18 cellular contexts compared by ENCODE assay signal in genomic region chr16:81728435-81728834, GRCh38. TPM values are rescaled to one million over a fixed set of nuclear protein-coding genes. Genes with fewer than 3 reads are reported as not detected.
"Had no signal": no experiment of that assay in that cellular context is flagged by ENCODE, and none has a peak within 500 bp of the region (broad histone marks: within the 10 kb centered on the region; RNA-seq: fewer than 3 reads in every experiment).

No MANE protein-coding gene starts in this region.

- ATAC-seq: activated CD4-positive, CD25-positive, alpha-beta regulatory T cell treated with anti-CD3 and anti-CD28 coated beads, Interleukin-2, amount 50 U/mL, for 24 hours; activated T-cell treated with anti-CD3 and anti-CD28 coated beads, Interleukin-2, amount 50 U/mL, for 72 hours; body of pancreas; heart right ventricle; upper lobe of right lung had no signal

- H3K9me3 ChIP-seq: body of pancreas, heart right ventricle, left ventricle myocardium inferior, upper lobe of right lung had no signal

- H3K27me3 ChIP-seq: upper lobe of right lung had no signal

- DNase-seq: activated CD4-positive, alpha-beta T cell treated with anti-CD3 and anti-CD28 coated beads, Interleukin-2, amount 50 U/mL, for 4 hours; activated T-cell treated with anti-CD3 and anti-CD28 coated beads, Interleukin-2, amount 50 U/mL, for 72 hours; amniotic stem cell; body of pancreas; central memory CD4-positive, alpha-beta T cell; effector CD4-positive, alpha-beta T cell; heart right ventricle; kidney; left ventricle myocardium inferior; mesenchymal stem cell; stimulated activated CD4-positive, alpha-beta T cell treated with anti-CD3 and anti-CD28 coated beads, Interleukin-12 subunit alpha, Interleukin-12 subunit beta, amount 100 ng/mL, for 4 hours; T-helper 2 cell; upper lobe of right lung had no signal

- H3K4me3 ChIP-seq: body of pancreas, coronary artery, heart right ventricle, left ventricle myocardium inferior, upper lobe of right lung had no signal

- H3K36me3 ChIP-seq: heart right ventricle, left ventricle myocardium inferior, upper lobe of right lung had no signal

- H3K27ac ChIP-seq: body of pancreas, coronary artery, heart right ventricle, left ventricle myocardium inferior, upper lobe of right lung had no signal

- FAIRE-seq: endothelial cell of umbilical vein, frontal cortex, kidney had no signal

RNA-seq across cellular contexts. Expression of gene PLCG2, which starts 50.7 kb away (rescaled TPM):
- polyA plus RNA-seq: neural cell had no signal
